8 cellular contexts compared by ENCODE assay signal in genomic region chr3:132660056-132660744, GRCh38. TPM values are rescaled to one million over a fixed set of nuclear protein-coding genes. Genes with fewer than 3 reads are reported as not detected.
DNase-seq lines count a peak whose midpoint lies in the region; ATAC-seq and TF ChIP-seq lines count a peak whose summit lies in the region.

UBA5 (plus strand) TSS chr3:132660329; CDS start chr3:132660538, 209 bp downstream.

- peaks cover 18% of the 10 kb centered on the region for H3K36me3 Mint-ChIP-seq in CD8-positive, alpha-beta T cell

- peak within 1 kb of the TSS; percentile 98 for H3K27ac Mint-ChIP-seq in CD8-positive, alpha-beta T cell

- no peak for TF ChIP-seq CTCF in CD8-positive, alpha-beta T cell (IDR thresholded peaks at IDR 0.05)

- H3K9ac ChIP-seq in NT2/D1 (ENCODE audit: insufficient read length, low read depth), result peak within 1 kb of the TSS; percentile 90

- peak; percentile 89 for ATAC-seq in CD8-positive, alpha-beta T cell
- ATAC-seq in GM19328 (IDR thresholded peaks at IDR 0.05; ENCODE audit: unreplicated experiment) (peak; percentile 73), HG03460 (IDR thresholded peaks at IDR 0.05; ENCODE audit: unreplicated experiment) (peak; percentile 72)

- no peaks in the 10 kb centered on the region for H3K9me3 ChIP-seq in CD8-positive, alpha-beta T cell (ENCODE audit: low read length)
- H3K9me3 ChIP-seq in NT2/D1 (ENCODE audit: insufficient read depth, low read length) (no peaks in the 10 kb centered on the region), mononuclear cell (ENCODE audit: low read depth, low read length) (no peaks in the 10 kb centered on the region)

- CTCF ChIA-PET in CD8-positive, alpha-beta T cell (lab: Charles Lee), result interaction anchor here (1.3 kb wide), 1 partner anchor 17 kb away, joined by 4 read pairs; no protein-coding TSS in a partner anchor

- no peaks in the 10 kb centered on the region for H3K9me3 Mint-ChIP-seq in CD8-positive, alpha-beta T cell

- H3K4me1 ChIP-seq in CD8-positive, alpha-beta T cell (ENCODE audit: insufficient read depth, low read length), result peaks cover 35% of the 10 kb centered on the region
- H3K4me1 ChIP-seq in NT2/D1 (ENCODE audit: insufficient read depth, insufficient read length), result no peaks in the 10 kb centered on the region
- H3K4me1 ChIP-seq in mononuclear cell (ENCODE audit: insufficient read depth, low read length), result peaks cover 16% of the 10 kb centered on the region

- H3K4me3 ChIP-seq in CD8-positive, alpha-beta T cell (ENCODE audit: low read depth, low read length), result peak within 1 kb of the TSS; percentile 80
- H3K4me3 ChIP-seq in NT2/D1 (ENCODE audit: insufficient read length, low read depth) (peak within 1 kb of the TSS; percentile 83), mononuclear cell (ENCODE audit: low read length) (peak within 1 kb of the TSS; percentile 79)

- H3K27ac ChIP-seq in CD8-positive, alpha-beta T cell (ENCODE audit: low read depth, low read length), result peak within 1 kb of the TSS; percentile 89

- no peaks in the 10 kb centered on the region for H3K27me3 ChIP-seq in CD8-positive, alpha-beta T cell (ENCODE audit: insufficient read depth, low read length)
- H3K27me3 ChIP-seq in NT2/D1 (ENCODE audit: insufficient read depth, insufficient read length) (no peaks in the 10 kb centered on the region), mononuclear cell (ENCODE audit: insufficient read depth, low read length) (no peaks in the 10 kb centered on the region)

- H3K4me1 Mint-ChIP-seq in CD8-positive, alpha-beta T cell (ENCODE audit: low read depth), result peaks cover 70% of the 10 kb centered on the region

- no peaks in the 10 kb centered on the region for H3K36me3 ChIP-seq in CD8-positive, alpha-beta T cell (ENCODE audit: insufficient read depth, low read length)
- H3K36me3 ChIP-seq in NT2/D1 (ENCODE audit: insufficient read depth, insufficient read length, low read length), result peaks cover 11% of the 10 kb centered on the region

- intact Hi-C loops in CD8-positive, alpha-beta T cell (cut with DNase I, micrococcal nuclease), result loop anchor here (1.0 to 10.0 kb wide), 8 partner anchors 15 to 1635 kb away; partner anchors contain the start of genes CDV3 (in 2 of the 2), DNAJC13 (in 2 of the 2), ASTE1 (in 1 of the 2) and NEK11 (in 1 of the 2)

- peak; percentile 38 to 80 (median 70) for DNase-seq in CD8-positive, alpha-beta T cell
- DNase-seq in NT2/D1 (ENCODE audit: low read depth, low spot score) (peak; percentile 33), activated T-cell treated with anti-CD3 and anti-CD28 coated beads for 1 hour (ENCODE audit: low read depth) (peak; percentile 45), epidermal melanocyte (ENCODE audit: insufficient read length, low spot score) (peak; percentile 40)
- DNase-seq in stimulated activated CD8-positive, alpha-beta memory T cell treated with anti-CD3 and anti-CD28 coated beads, Interleukin-4, amount 100 ng/mL, for 24 hours (ENCODE audit: low read depth), result peak; percentile 60

- peak within 1 kb of the TSS; percentile 96 for H3K4me3 Mint-ChIP-seq in CD8-positive, alpha-beta T cell

- H3K27me3 Mint-ChIP-seq in CD8-positive, alpha-beta T cell (ENCODE audit: low read depth), result no peaks in the 10 kb centered on the region

- POLR2A ChIA-PET in CD8-positive, alpha-beta T cell (lab: Charles Lee), result interaction anchor here (1.0 to 2.2 kb wide), 4 partner anchors 10 to 62 kb away, joined by 3 to 10 read pairs (median 3); partner anchors contain the start of gene NPHP3

RNA-seq across cellular contexts. Expression of gene UBA5, which starts in this region (rescaled TPM):
- total RNA-seq in CD8-positive, alpha-beta T cell, result 10 to 100 TPM; 43.7 to 46.0 TPM
- total RNA-seq in mononuclear cell, result 18.7 TPM

Comparison
In these comparisons a context has a peak if more than half of its experiments do, and no peak if none do; other contexts are left out.
1. Peak in every context shown above with its lines: DNase-seq, ATAC-seq, H3K4me3 ChIP-seq and H3K27ac ChIP-seq.